In the genomic region with DNA sequence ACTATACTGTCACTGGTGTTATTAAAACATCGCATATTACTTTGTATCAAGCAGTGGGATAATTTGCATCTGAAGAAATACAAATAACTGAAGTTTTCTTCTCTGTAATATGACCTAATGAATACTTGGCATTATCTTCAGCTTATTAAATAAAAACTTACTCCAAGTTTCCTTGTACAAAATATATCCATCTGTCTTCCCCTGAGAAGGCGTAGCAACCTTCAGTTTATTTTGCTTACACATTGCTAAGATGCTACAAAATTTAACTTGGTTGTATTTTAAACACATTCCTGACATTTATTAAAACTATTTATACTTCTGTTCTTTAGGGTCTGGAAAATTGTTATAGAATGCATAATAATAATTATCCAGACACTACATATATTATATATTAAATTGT, we compare ENCODE assay signal across 1 cellular context.
TF ChIP-seq lines count a peak whose summit lies in the region.

No MANE protein-coding gene starts in this region.

TF ChIP-seq in IMR-90, 13 proteins besides CTCF, POLR2A, EP300 and RAD21:
- TF ChIP-seq NFE2L2 (IDR thresholded peaks at IDR 0.05; ENCODE audit: low read depth, low read length) (no peak), RFX5 (IDR thresholded peaks at IDR 0.05; ENCODE audit: low read depth, low read length) (no peak), CHD1 (IDR thresholded peaks at IDR 0.05; ENCODE audit: low read depth, low read length) (no peak), BHLHE40 (IDR thresholded peaks at IDR 0.05; ENCODE audit: low read depth, low read length) (no peak), FOS (IDR thresholded peaks at IDR 0.05; ENCODE audit: low read depth, low read length) (no peak), CEBPB (IDR thresholded peaks at IDR 0.05; ENCODE audit: low read depth, low read length) (no peak), SMC3 (IDR thresholded peaks at IDR 0.05; ENCODE audit: low read depth, low read length) (no peak), MAFK (IDR thresholded peaks at IDR 0.05; ENCODE audit: low read depth, low read length) (no peak), MAZ (IDR thresholded peaks at IDR 0.05; ENCODE audit: borderline replicate concordance, low read depth, low read length) (no peak), RCOR1 (IDR thresholded peaks at IDR 0.05; ENCODE audit: insufficient replicate concordance, low read length) (no peak), MXI1 (IDR thresholded peaks at IDR 0.05; ENCODE audit: borderline replicate concordance, low read depth, low read length) (no peak)
- TF ChIP-seq, protein P1, sequence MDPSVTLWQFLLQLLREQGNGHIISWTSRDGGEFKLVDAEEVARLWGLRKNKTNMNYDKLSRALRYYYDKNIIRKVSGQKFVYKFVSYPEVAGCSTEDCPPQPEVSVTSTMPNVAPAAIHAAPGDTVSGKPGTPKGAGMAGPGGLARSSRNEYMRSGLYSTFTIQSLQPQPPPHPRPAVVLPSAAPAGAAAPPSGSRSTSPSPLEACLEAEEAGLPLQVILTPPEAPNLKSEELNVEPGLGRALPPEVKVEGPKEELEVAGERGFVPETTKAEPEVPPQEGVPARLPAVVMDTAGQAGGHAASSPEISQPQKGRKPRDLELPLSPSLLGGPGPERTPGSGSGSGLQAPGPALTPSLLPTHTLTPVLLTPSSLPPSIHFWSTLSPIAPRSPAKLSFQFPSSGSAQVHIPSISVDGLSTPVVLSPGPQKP (IDR thresholded peaks at IDR 0.05; ENCODE audit: borderline replicate concordance, low read depth, low read length) = no peak
- TF ChIP-seq, protein P2, sequence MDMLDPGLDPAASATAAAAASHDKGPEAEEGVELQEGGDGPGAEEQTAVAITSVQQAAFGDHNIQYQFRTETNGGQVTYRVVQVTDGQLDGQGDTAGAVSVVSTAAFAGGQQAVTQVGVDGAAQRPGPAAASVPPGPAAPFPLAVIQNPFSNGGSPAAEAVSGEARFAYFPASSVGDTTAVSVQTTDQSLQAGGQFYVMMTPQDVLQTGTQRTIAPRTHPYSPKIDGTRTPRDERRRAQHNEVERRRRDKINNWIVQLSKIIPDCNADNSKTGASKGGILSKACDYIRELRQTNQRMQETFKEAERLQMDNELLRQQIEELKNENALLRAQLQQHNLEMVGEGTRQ (IDR thresholded peaks at IDR 0.05; ENCODE audit: low read depth, low read length) = no peak
